In the genomic region with DNA sequence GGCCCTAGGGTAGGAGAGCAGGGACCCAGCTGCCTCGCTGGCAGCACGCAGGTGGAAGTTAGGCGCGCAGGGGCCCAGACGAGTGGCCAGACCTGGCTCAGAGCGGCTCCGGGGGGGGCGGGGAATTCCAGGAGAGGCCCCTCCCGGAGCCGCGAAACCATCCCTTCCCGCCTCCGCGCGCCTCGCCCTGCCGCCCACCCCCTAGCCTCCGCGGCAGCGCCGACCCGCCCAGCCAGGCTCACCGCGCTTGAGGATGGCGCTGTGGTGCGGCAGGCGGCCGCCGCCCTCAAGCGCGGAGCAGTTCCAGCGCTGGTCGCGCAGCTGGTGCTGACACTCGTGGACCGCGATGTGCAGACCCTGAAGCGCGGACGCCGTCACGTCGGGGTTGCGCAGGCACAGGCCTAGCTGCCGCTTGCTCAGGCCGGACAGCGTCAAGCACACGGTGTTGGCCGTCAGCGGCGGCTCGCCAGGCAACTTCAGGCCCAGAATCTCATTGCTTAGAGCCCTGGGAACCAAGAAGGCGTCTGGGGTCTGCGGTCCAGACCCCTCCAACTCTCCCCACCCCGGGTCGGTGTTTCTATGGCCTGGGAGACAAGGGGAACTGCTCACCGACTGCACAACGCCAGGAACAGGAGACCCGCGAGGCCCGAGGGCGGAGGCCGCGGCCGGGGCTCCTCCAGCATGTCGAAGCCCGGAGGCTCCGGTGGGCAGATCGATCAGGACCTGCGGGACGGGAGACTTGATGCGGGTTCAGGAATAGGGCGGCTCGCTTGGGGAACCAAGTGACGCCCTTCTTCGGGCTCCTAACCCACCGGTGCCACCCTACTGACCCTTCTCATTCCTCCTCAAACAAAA, we compare ENCODE assay signal across 9 cellular contexts. TPM values are rescaled to one million over a fixed set of nuclear protein-coding genes. Genes with fewer than 3 reads are reported as not detected.
A peak's percentile ranks its signal among the peaks of the same experiment; 100 is the strongest.
DNase-seq lines count a peak whose midpoint lies in the region; ATAC-seq, FAIRE-seq and TF ChIP-seq lines count a peak whose summit lies in the region.
"Had no signal": no experiment of that assay in that cellular context is flagged by ENCODE, and none has a peak within 500 bp of the region (broad histone marks: within the 10 kb centered on the region; RNA-seq: fewer than 3 reads in every experiment).

No MANE protein-coding gene starts in this region.

- FAIRE-seq in K562 (lab: Jason Lieb, UNC) = no peak

- no peak overlapping the region for H3K23ac ChIP-seq in H9 (ENCODE audit: insufficient read length, low read depth, low read length)

- no peak overlapping the region for H2AK5ac ChIP-seq in H9 (ENCODE audit: insufficient read length, low read length)

- no peak overlapping the region for H2BK5ac ChIP-seq in H9 (ENCODE audit: insufficient read length, low read length)

- no peak for TF ChIP-seq RAD21 in K562 (CRISPR knock-in tag; conservative IDR thresholded peaks at IDR 0.05 in 1 of 2, IDR thresholded peaks at IDR 0.05 in 1 of 2)

- H3K4me3 ChIP-seq in ACC112 (ENCODE audit: low read depth, low read length) (peak overlapping the region; percentile 38; the same call in 1 of the 2 replicates), K562 (no peak overlapping the region)

- no peak overlapping the region for H3K18ac ChIP-seq in H9 (ENCODE audit: insufficient read length, low read depth, low read length)

- H3K9ac ChIP-seq in H9 (ENCODE audit: extremely low read depth, insufficient read length, low read length) (no peak overlapping the region), K562 (ENCODE audit: insufficient read depth in 1 of 2, low read depth in 2 of 2, low read length in 2 of 2) (no peak overlapping the region)

- H3K9me3 Mint-ChIP-seq in H9 (peaks cover 0 to 2% of the 10 kb centered on the region in 2 experiments; a peak in 3 of 5 replicates), mesothelial cell of epicardium (no peaks in the 10 kb centered on the region)

- H3K79me2 ChIP-seq in ACC112 (ENCODE audit: control insufficient read depth, insufficient read depth, low read length, unreplicated experiment) (no peaks in the 10 kb centered on the region), H9 (ENCODE audit: insufficient read depth, low read length) (no peaks in the 10 kb centered on the region), K562 (ENCODE audit: control insufficient read depth, insufficient read depth, low read length) (no peaks in the 10 kb centered on the region)

- no peak overlapping the region for H3K4ac ChIP-seq in H9 (ENCODE audit: low read depth, low read length)

- H3K27me3 ChIP-seq in ACC112 (ENCODE audit: insufficient read depth, low read length) = peaks cover 51% of the 10 kb centered on the region
- peaks cover 70% of the 10 kb centered on the region for H3K27me3 ChIP-seq in H9 (ENCODE audit: insufficient read depth, low read length)
- H3K27me3 ChIP-seq in K562 (ENCODE audit: control insufficient read depth in 2 of 2, insufficient read depth in 2 of 2, low read length in 2 of 2) = 0 out of 5 replicates have a peak, but pooled peaks cover 0 to 5% of the 10 kb centered on the region in 2 experiments

- H3K27ac Mint-ChIP-seq in H9 (no peak overlapping the region), mesothelial cell of epicardium (no peak overlapping the region)

- CTCF ChIA-PET in K562 (lab: Yijun Ruan, JAX; ENCODE audit: low intra/inter-chr PET ratio) = no interaction called here

- H3K4me1 Mint-ChIP-seq in H9 (peaks cover 53 to 61% of the 10 kb centered on the region in 2 experiments), mesothelial cell of epicardium (peaks cover 29% of the 10 kb centered on the region)

- no peak for TF ChIP-seq EP300 in K562 (IDR thresholded peaks at IDR 0.05; ENCODE audit: low read length)

- no peak overlapping the region for H2BK20ac ChIP-seq in H9 (ENCODE audit: low read depth, low read length, poor library complexity, severe bottlenecking)

- H4K5ac ChIP-seq in H9 (ENCODE audit: insufficient read length, low read depth, low read length) = no peak overlapping the region

- H3K36me3 Mint-ChIP-seq in H9 (ENCODE audit: insufficient read depth in 1 of 3, low read depth in 3 of 3) (no peaks in the 10 kb centered on the region; a peak in 1 of 7 replicates), mesothelial cell of epicardium (no peaks in the 10 kb centered on the region)

- peaks cover 11% of the 10 kb centered on the region for H3K4me1 ChIP-seq in ACC112 (ENCODE audit: control insufficient read depth, insufficient read depth, low read length, unreplicated experiment)
- H3K4me1 ChIP-seq in H9 (ENCODE audit: insufficient read depth, low read length) = peaks cover 7% of the 10 kb centered on the region
- H3K4me1 ChIP-seq in K562 (replicated peaks in 1 of 2; ENCODE audit: control insufficient read depth in 2 of 2, insufficient read depth in 2 of 2, low read length in 2 of 2) = peaks cover 9 to 54% of the 10 kb centered on the region in 2 experiments; a peak in 4 of 5 replicates

- peak; percentile 8; the same call in 1 of the 3 replicates for ATAC-seq in K562
- ATAC-seq in HG02885 (IDR thresholded peaks at IDR 0.05; ENCODE audit: poor library complexity, unreplicated experiment) = no peak

- no peak overlapping the region for H2BK120ac ChIP-seq in H9 (ENCODE audit: low read depth, low read length, poor library complexity, severe bottlenecking)

- no peaks in the 10 kb centered on the region for H3K79me1 ChIP-seq in H9 (ENCODE audit: insufficient read depth, low read depth, low read length, poor library complexity, severe bottlenecking)

- H3K14ac ChIP-seq in H9 (ENCODE audit: insufficient read depth, low read length) = no peak overlapping the region; the same call in 1 of the 2 replicates

- no peak for TF ChIP-seq POLR2A in K562 (conservative IDR thresholded peaks at IDR 0.05)

- no CpG with 5 or more reads among the region's 77 CpGs for WGBS in H9 (ENCODE audit: extremely low coverage, insufficient read length, low lambda C conversion rate)
- WGBS in K562 (ENCODE audit: insufficient coverage, low coverage, missing lambda C conversion rate) = 68% methylated on average over 45 of the region's 77 CpGs

- H3K27ac ChIP-seq in ACC112 (ENCODE audit: low read depth, low read length) (no peak overlapping the region), H9 (ENCODE audit: insufficient read length, low read depth, low read length) (no peak overlapping the region), K562 (ENCODE audit: extremely low read depth, low read depth, low read length) (no peak overlapping the region)

- POLR2A ChIA-PET in K562 (lab: Yijun Ruan, JAX) = no interaction called here

- peaks cover 84% of the 10 kb centered on the region for H3K27me3 Mint-ChIP-seq in H9 (ENCODE audit: low read depth)
- peaks cover 83% of the 10 kb centered on the region for H3K27me3 Mint-ChIP-seq in mesothelial cell of epicardium (ENCODE audit: low read depth)

- H3K9me1 ChIP-seq in K562 (ENCODE audit: control insufficient read depth, insufficient read depth, low read length) = no peaks in the 10 kb centered on the region

- H4K20me1 ChIP-seq in H9 (ENCODE audit: control insufficient read depth, insufficient read depth, insufficient read length) (no peaks in the 10 kb centered on the region), K562 (replicated peaks; ENCODE audit: control insufficient read depth, insufficient read depth, low read length) (no peaks in the 10 kb centered on the region; the same call in 1 of the 2 replicates)

- H3K4me3 Mint-ChIP-seq in H9 (peak overlapping the region; percentile 58 to 86), mesothelial cell of epicardium (peak overlapping the region; percentile 74)

- no peak overlapping the region for H2AFZ ChIP-seq in ACC112 (ENCODE audit: low read length, unreplicated experiment)
- no peak overlapping the region for H2AFZ ChIP-seq in H9 (ENCODE audit: low read length)
- no peak overlapping the region for H2AFZ ChIP-seq in K562 (ENCODE audit: low read depth, low read length)

- H4K91ac ChIP-seq in H9 (ENCODE audit: insufficient read length, low read depth, low read length) = no peak overlapping the region

- in situ Hi-C loops in K562 (cut with MboI) = no loop called here

- no peaks in the 10 kb centered on the region for H3K9me3 ChIP-seq in H9 (ENCODE audit: control insufficient read depth, low read depth, low read length)
- H3K9me3 ChIP-seq in K562 (replicated peaks; ENCODE audit: control insufficient read depth, insufficient read depth, low read depth, low read length) = no peaks in the 10 kb centered on the region

- no peak overlapping the region for H4K8ac ChIP-seq in H9 (replicated peaks; ENCODE audit: insufficient read length, low read depth, low read length)

- H3K56ac ChIP-seq in H9 (ENCODE audit: insufficient read length, low read depth, low read length) = no peak overlapping the region

- no peaks in the 10 kb centered on the region for H3K36me3 ChIP-seq in ACC112 (ENCODE audit: insufficient read depth, low read length)
- no peaks in the 10 kb centered on the region for H3K36me3 ChIP-seq in K562 (ENCODE audit: control insufficient read depth, insufficient read depth, low read length)

- TF ChIP-seq CTCF in H9 (conservative IDR thresholded peaks at IDR 0.05) = peak; percentile 23; the same call in 1 of the 3 replicates
- TF ChIP-seq CTCF in K562 (IDR thresholded peaks at IDR 0.05 in 2 of 3, conservative IDR thresholded peaks at IDR 0.05 in 1 of 3; ENCODE audit: insufficient read depth in 2 of 3, low read depth in 1 of 3, low read length in 3 of 3) = no peak
- TF ChIP-seq CTCF in mesothelial cell of epicardium (IDR thresholded peaks at IDR 0.05; ENCODE audit: unreplicated experiment) = no peak

- H2BK12ac ChIP-seq in H9 (ENCODE audit: insufficient read length, low read depth, low read length) = no peak overlapping the region

- H3T11ph ChIP-seq in H9 (ENCODE audit: low read length) = no peak overlapping the region

- DNase-seq in H9 (peak; percentile 50), K562 (ENCODE audit: extremely low read depth in 1 of 4, low spot score in 3 of 4) (peak in 3 of 4 experiments; percentile 48 to 78 (median 76)), mesothelial cell of epicardium (ENCODE audit: low spot score in 2 of 2, unreplicated experiment in 2 of 2) (no peak), NCI-H1930 (lab: John Stamatoyannopoulos, UW) (no peak), mucosa of gallbladder (ENCODE audit: low spot score) (no peak), hippocampal formation (lab: John Stamatoyannopoulos, UW) (no peak)

- no peak overlapping the region for H2BK15ac ChIP-seq in H9 (ENCODE audit: low read depth, low read length)

- intact Hi-C loops in K562 (cut with micrococcal nuclease) = loop anchor here (10.0 kb wide), 1 partner anchor 375 kb away; a partner anchor contains a TSS

- H3K4me2 ChIP-seq in H9 (ENCODE audit: insufficient read depth, insufficient read length, low read length) = peak overlapping the region; percentile 67
- H3K4me2 ChIP-seq in K562 (ENCODE audit: insufficient read depth, low read length) = peak overlapping the region; percentile 27; the same call in 1 of the 2 replicates

- peaks cover 9% of the 10 kb centered on the region for H3K23me2 ChIP-seq in H9 (ENCODE audit: insufficient read length, low read depth, low read length, poor library complexity, severe bottlenecking)

- no TSS peak for BruUV-seq in K562 (replicated peaks; lab: Mats Ljungman, UMichigan)

RNA-seq across cellular contexts. Expression of a gene that starts 1.5 kb away (rescaled TPM):
- total RNA-seq in H9 (2021) (0.37 and 0.53 TPM in 2 replicates), K562 (2014; rRNA removed) (2.1 and 2.4 TPM in 2 replicates), K562 (2014; rRNA removed; fragmentation: Illumina TruSeq; extraction: Trizol) (1.2 and 1.3 TPM in 2 replicates), K562 (2015; rRNA removed; fragmentation: Illumina TruSeq; extraction: Trizol) (0.53 and 0.69 TPM in 2 replicates), K562 (2021) (2.4 and 2.6 TPM in 2 replicates), mesothelial cell of epicardium (0.77 to 1.2 TPM (median 0.98 TPM) in 3 replicates), mucosa of gallbladder (0.58 TPM)
- 2.0 and 6.4 TPM in 2 replicates for total RNA-seq in K562 (2011; cell fraction: chromatin; rRNA removed; ENCODE audit: low replicate concordance)
- 4.9 and 7.2 TPM in 2 replicates for total RNA-seq in K562 (2011; cell fraction: nucleolus; rRNA removed)
- total RNA-seq in K562 (2011; cell fraction: nucleoplasm; rRNA removed) = 5.2 and 7.3 TPM in 2 replicates
- polyA plus RNA-seq in K562 (2011; rRNA removed) (1.8 and 2.2 TPM in 2 replicates), K562 (2014; fragmentation: Illumina TruSeq; extraction: Trizol) (1.8 and 1.9 TPM in 2 replicates), K562 (2014; fragmentation: Nextera tagmentation; extraction: Ambion mirVana) (under 1 TPM; 0.25 to 0.31 TPM), K562 (2014; rRNA removed) (0.91 and 2.3 TPM in 2 replicates)
- polyA plus RNA-seq in K562 (2011; cell fraction: cytosol; rRNA removed) = 1.6 and 4.7 TPM in 2 replicates
- polyA plus RNA-seq in K562 (2011; cell fraction: nucleus; rRNA removed) = 2.0 and 3.0 TPM in 2 replicates
- polyA plus RNA-seq in K562 (2012) = 0.69 and 1.0 TPM in 2 replicates
- 1.0 and 1.4 TPM in 2 replicates for polyA minus RNA-seq in K562 (2011; rRNA and poly(A)+ RNA removed)
- 1.2 and 2.3 TPM in 2 replicates for polyA minus RNA-seq in K562 (2011; cell fraction: cytosol; rRNA and poly(A)+ RNA removed)
- polyA minus RNA-seq in K562 (2011; cell fraction: nucleus; rRNA and poly(A)+ RNA removed) = 2.0 and 2.6 TPM in 2 replicates
- total RNA-seq: kidney epithelial cell had no signal

RNA-seq across cellular contexts. Expression of a gene that starts 8.0 kb away (rescaled TPM):
- total RNA-seq in H9 (2021) (not detected in 2 replicates), K562 (2014; rRNA removed) (not detected in 2 replicates), K562 (2014; rRNA removed; fragmentation: Illumina TruSeq; extraction: Trizol) (not detected in 2 replicates), K562 (2015; rRNA removed; fragmentation: Illumina TruSeq; extraction: Trizol) (not detected in 2 replicates), K562 (2021) (not detected in 2 replicates), mesothelial cell of epicardium (not detected in 3 replicates), mucosa of gallbladder (0.29 TPM)
- not detected in 2 replicates for total RNA-seq in K562 (2011; cell fraction: chromatin; rRNA removed; ENCODE audit: low replicate concordance)
- not detected in 2 replicates for total RNA-seq in K562 (2011; cell fraction: nucleolus; rRNA removed)
- total RNA-seq in K562 (2011; cell fraction: nucleoplasm; rRNA removed) = not detected in 2 replicates
- polyA plus RNA-seq in K562 (2011; rRNA removed) (not detected in 2 replicates), K562 (2014; fragmentation: Illumina TruSeq; extraction: Trizol) (not detected in 2 replicates), K562 (2014; fragmentation: Nextera tagmentation; extraction: Ambion mirVana) (not detected), K562 (2014; rRNA removed) (0.38 TPM in 1 of 2 replicates, not detected in the other)
- not detected in 2 replicates for polyA plus RNA-seq in K562 (2011; cell fraction: cytosol; rRNA removed)
- not detected in 2 replicates for polyA plus RNA-seq in K562 (2011; cell fraction: nucleus; rRNA removed)
- polyA plus RNA-seq in K562 (2012) = not detected in 2 replicates
- polyA minus RNA-seq in K562 (2011; rRNA and poly(A)+ RNA removed) = not detected in 2 replicates
- not detected in 2 replicates for polyA minus RNA-seq in K562 (2011; cell fraction: cytosol; rRNA and poly(A)+ RNA removed)
- polyA minus RNA-seq in K562 (2011; cell fraction: nucleus; rRNA and poly(A)+ RNA removed) = not detected in 2 replicates
- total RNA-seq: kidney epithelial cell had no signal

RNA-seq across cellular contexts. Expression of a gene that starts 12.8 kb away (rescaled TPM):
- 254 and 263 TPM in 2 replicates for total RNA-seq in H9 (2021)
- 131 and 142 TPM in 2 replicates for total RNA-seq in K562 (2011; cell fraction: chromatin; rRNA removed; ENCODE audit: low replicate concordance)
- 50.7 and 57.0 TPM in 2 replicates for total RNA-seq in K562 (2011; cell fraction: nucleolus; rRNA removed)
- total RNA-seq in K562 (2011; cell fraction: nucleoplasm; rRNA removed) = 82.6 and 115 TPM in 2 replicates
- total RNA-seq in K562 (2014; rRNA removed) = 45.8 and 62.4 TPM in 2 replicates
- total RNA-seq in K562 (2014; rRNA removed; fragmentation: Illumina TruSeq; extraction: Trizol) = 53.7 and 56.2 TPM in 2 replicates
- total RNA-seq in K562 (2015; rRNA removed; fragmentation: Illumina TruSeq; extraction: Trizol) = 64.4 and 64.9 TPM in 2 replicates
- total RNA-seq in K562 (2021) = 130 and 132 TPM in 2 replicates
- polyA plus RNA-seq in K562 (2011; rRNA removed) = 126 and 170 TPM in 2 replicates
- 111 and 156 TPM in 2 replicates for polyA plus RNA-seq in K562 (2011; cell fraction: cytosol; rRNA removed)
- polyA plus RNA-seq in K562 (2011; cell fraction: nucleus; rRNA removed) = 78.0 and 79.8 TPM in 2 replicates
- polyA plus RNA-seq in K562 (2012) = 85.5 and 106 TPM in 2 replicates
- polyA plus RNA-seq in K562 (2014; fragmentation: Illumina TruSeq; extraction: Trizol) = 85.5 and 90.9 TPM in 2 replicates
- 1 to 10 TPM; 5.9 to 7.4 TPM for polyA plus RNA-seq in K562 (2014; fragmentation: Nextera tagmentation; extraction: Ambion mirVana)
- polyA plus RNA-seq in K562 (2014; rRNA removed) = 68.6 and 76.7 TPM in 2 replicates
- 136 and 155 TPM in 2 replicates for polyA minus RNA-seq in K562 (2011; rRNA and poly(A)+ RNA removed)
- polyA minus RNA-seq in K562 (2011; cell fraction: cytosol; rRNA and poly(A)+ RNA removed) = 46.3 and 59.6 TPM in 2 replicates
- 21.4 and 33.9 TPM in 2 replicates for polyA minus RNA-seq in K562 (2011; cell fraction: nucleus; rRNA and poly(A)+ RNA removed)
- total RNA-seq in mesothelial cell of epicardium = 123 to 125 TPM (median 125 TPM) in 3 replicates
- total RNA-seq in mucosa of gallbladder = 198 TPM

RNA-seq across cellular contexts. Expression of a gene that starts 29.1 kb away (rescaled TPM):
- total RNA-seq in H9 (2021) = 0.35 and 0.39 TPM in 2 replicates
- 1.2 and 2.3 TPM in 2 replicates for total RNA-seq in K562 (2011; cell fraction: chromatin; rRNA removed; ENCODE audit: low replicate concordance)
- total RNA-seq in K562 (2011; cell fraction: nucleolus; rRNA removed) = 1.7 TPM in 2 replicates
- total RNA-seq in K562 (2011; cell fraction: nucleoplasm; rRNA removed) = 0.92 and 1.0 TPM in 2 replicates
- total RNA-seq in K562 (2014; rRNA removed) = 2.5 and 3.6 TPM in 2 replicates
- 0.99 and 1.4 TPM in 2 replicates for total RNA-seq in K562 (2014; rRNA removed; fragmentation: Illumina TruSeq; extraction: Trizol)
- 2.3 and 2.5 TPM in 2 replicates for total RNA-seq in K562 (2015; rRNA removed; fragmentation: Illumina TruSeq; extraction: Trizol)
- 3.4 and 3.6 TPM in 2 replicates for total RNA-seq in K562 (2021)
- 0.31 and 0.42 TPM in 2 replicates for polyA plus RNA-seq in K562 (2011; rRNA removed)
- 0.31 and 0.69 TPM in 2 replicates for polyA plus RNA-seq in K562 (2011; cell fraction: cytosol; rRNA removed)
- 0.53 and 1.2 TPM in 2 replicates for polyA plus RNA-seq in K562 (2011; cell fraction: nucleus; rRNA removed)
- 0.55 and 1.8 TPM in 2 replicates for polyA plus RNA-seq in K562 (2012)
- 1.6 and 1.9 TPM in 2 replicates for polyA plus RNA-seq in K562 (2014; fragmentation: Illumina TruSeq; extraction: Trizol)
- under 1 TPM; 0.03 to 0.13 TPM for polyA plus RNA-seq in K562 (2014; fragmentation: Nextera tagmentation; extraction: Ambion mirVana)
- 2.2 and 2.4 TPM in 2 replicates for polyA plus RNA-seq in K562 (2014; rRNA removed)
- polyA minus RNA-seq in K562 (2011; rRNA and poly(A)+ RNA removed) = 0.24 and 0.70 TPM in 2 replicates
- polyA minus RNA-seq in K562 (2011; cell fraction: cytosol; rRNA and poly(A)+ RNA removed) = 0.64 and 0.76 TPM in 2 replicates
- 0.56 and 0.81 TPM in 2 replicates for polyA minus RNA-seq in K562 (2011; cell fraction: nucleus; rRNA and poly(A)+ RNA removed)
- total RNA-seq in mesothelial cell of epicardium = 0.27 to 0.36 TPM (median 0.29 TPM) in 3 replicates
- total RNA-seq in mucosa of gallbladder = 0.06 TPM

RNA-seq across cellular contexts. Expression of a gene that starts 44.8 kb away (rescaled TPM):
- total RNA-seq in H9 (2021) (40.8 and 43.6 TPM in 2 replicates), K562 (2014; rRNA removed) (2.3 TPM in 2 replicates), K562 (2014; rRNA removed; fragmentation: Illumina TruSeq; extraction: Trizol) (5.4 and 6.6 TPM in 2 replicates), K562 (2015; rRNA removed; fragmentation: Illumina TruSeq; extraction: Trizol) (5.8 TPM in 2 replicates), K562 (2021) (6.8 and 7.4 TPM in 2 replicates), mesothelial cell of epicardium (30.5 to 34.7 TPM (median 33.7 TPM) in 3 replicates), mucosa of gallbladder (34.6 TPM)
- total RNA-seq in K562 (2011; cell fraction: chromatin; rRNA removed; ENCODE audit: low replicate concordance) = 49.5 and 66.4 TPM in 2 replicates
- total RNA-seq in K562 (2011; cell fraction: nucleolus; rRNA removed) = 31.7 and 34.0 TPM in 2 replicates
- total RNA-seq in K562 (2011; cell fraction: nucleoplasm; rRNA removed) = 46.3 and 64.2 TPM in 2 replicates
- polyA plus RNA-seq in K562 (2011; rRNA removed) (7.8 and 9.1 TPM in 2 replicates), K562 (2014; fragmentation: Illumina TruSeq; extraction: Trizol) (5.3 and 5.6 TPM in 2 replicates), K562 (2014; fragmentation: Nextera tagmentation; extraction: Ambion mirVana) (1 to 10 TPM; 1.6 to 3.3 TPM), K562 (2014; rRNA removed) (7.4 and 8.2 TPM in 2 replicates)
- polyA plus RNA-seq in K562 (2011; cell fraction: cytosol; rRNA removed) = 4.4 and 4.5 TPM in 2 replicates
- 24.8 and 36.7 TPM in 2 replicates for polyA plus RNA-seq in K562 (2011; cell fraction: nucleus; rRNA removed)
- 5.0 and 5.9 TPM in 2 replicates for polyA plus RNA-seq in K562 (2012)
- 7.7 and 7.9 TPM in 2 replicates for polyA minus RNA-seq in K562 (2011; rRNA and poly(A)+ RNA removed)
- polyA minus RNA-seq in K562 (2011; cell fraction: cytosol; rRNA and poly(A)+ RNA removed) = 4.7 and 5.7 TPM in 2 replicates
- polyA minus RNA-seq in K562 (2011; cell fraction: nucleus; rRNA and poly(A)+ RNA removed) = 8.1 and 10.2 TPM in 2 replicates

Comparison
In these comparisons a context has a peak if more than half of its experiments do, and no peak if none do; other contexts are left out.
1. DNase-seq: peak in H9 (single experiment) and K562 (3 of 4); none in mesothelial cell of epicardium (0 of 2), NCI-H1930 (0 of 2), mucosa of gallbladder (single experiment) and hippocampal formation (0 of 2).